ENCODE assay signal across 8 cellular contexts in genomic region chr19:49333426-49334288, GRCh38. TPM values are rescaled to one million over a fixed set of nuclear protein-coding genes. Genes with fewer than 3 reads are reported as not detected.
DNase-seq lines count a peak whose midpoint lies in the region; ATAC-seq, FAIRE-seq and TF ChIP-seq lines count a peak whose summit lies in the region.

No MANE protein-coding gene starts in this region.

- DNase-seq in GM10266 (ENCODE audit: extremely low spot score) (peak; percentile 66), T-helper 22 cell (ENCODE audit: low read depth) (peak; percentile 49), bronchial epithelial cell (ENCODE audit: low read depth) (peak; percentile 10), epidermal melanocyte (ENCODE audit: insufficient read length, low spot score) (no peak), DMS 273 treated with DMSO at 0.1 percent for 48 hours (lab: John Stamatoyannopoulos, UW) (no peak)
- DNase-seq in stimulated activated CD4-positive, alpha-beta T cell treated with anti-CD3 and anti-CD28 coated beads, Interleukin-2, amount 100 ng/mL, for 24 hours = peak; percentile 66 to 73

- no peak overlapping the region for H3K4me3 ChIP-seq in bronchial epithelial cell (ENCODE audit: low read depth, low read length)

- peak; percentile 48 for ATAC-seq in HG02678 (IDR thresholded peaks at IDR 0.05; ENCODE audit: unreplicated experiment)
- no peak for ATAC-seq in GM21390 (IDR thresholded peaks at IDR 0.05; ENCODE audit: unreplicated experiment)

- FAIRE-seq in bronchial epithelial cell (lab: Jason Lieb, UNC) = no peak

- TF ChIP-seq CTCF in GM10266 (IDR thresholded peaks at IDR 0.05; ENCODE audit: control insufficient read depth, insufficient read depth, low read depth, missing control alignments) = no peak
- TF ChIP-seq CTCF in bronchial epithelial cell (IDR thresholded peaks at IDR 0.05; ENCODE audit: insufficient read depth, low read length, severe bottlenecking) = no peak

- no peaks in the 10 kb centered on the region for H3K36me3 ChIP-seq in bronchial epithelial cell (ENCODE audit: control insufficient read depth, insufficient read depth, low read length)

- peaks cover 2% of the 10 kb centered on the region for H3K27me3 ChIP-seq in bronchial epithelial cell (ENCODE audit: control insufficient read depth, insufficient read depth, low read length)

RNA-seq across cellular contexts. Expression of gene CD37, which starts 1.5 kb away (rescaled TPM):
- not detected in 2 replicates for total RNA-seq in bronchial epithelial cell

RNA-seq across cellular contexts. Expression of gene SLC6A16, which starts 8.7 kb away (rescaled TPM):
- total RNA-seq in bronchial epithelial cell = under 0.01 TPM in 1 of 2 replicates, not detected in the other

RNA-seq across cellular contexts. Expression of gene TEAD2, which starts 28.6 kb away (rescaled TPM):
- 6.9 and 8.4 TPM in 2 replicates for total RNA-seq in bronchial epithelial cell

RNA-seq across cellular contexts. Expression of gene DKKL1, which starts 30.0 kb away (rescaled TPM):
- total RNA-seq in bronchial epithelial cell = not detected in 2 replicates

RNA-seq across cellular contexts. Expression of gene KASH5, which starts 54.4 kb away (rescaled TPM):
- not detected in 2 replicates for total RNA-seq in bronchial epithelial cell

Comparison
In these comparisons a context has a peak if more than half of its experiments do, and no peak if none do; other contexts are left out.
1. DNase-seq: peak in GM10266 (single experiment), T-helper 22 cell (single experiment), bronchial epithelial cell (single experiment) and stimulated activated CD4-positive, alpha-beta T cell treated with anti-CD3 and anti-CD28 coated beads, Interleukin-2, amount 100 ng/mL, for 24 hours (2 of 2); none in epidermal melanocyte (single experiment) and DMS 273 treated with DMSO at 0.1 percent for 48 hours (single experiment).